Comparison of ENCODE assay signal across 9 cellular contexts in genomic region chr6:111761783-111762312, GRCh38.
A peak's percentile ranks its signal among the peaks of the same experiment; 100 is the strongest.
DNase-seq lines count a peak whose midpoint lies in the region; ATAC-seq and TF ChIP-seq lines count a peak whose summit lies in the region.
"Had no signal": no experiment of that assay in that cellular context is flagged by ENCODE, and none has a peak within 500 bp of the region (broad histone marks: within the 10 kb centered on the region; RNA-seq: fewer than 3 reads in every experiment).

No MANE protein-coding gene starts in this region.

- H3K36me3 Mint-ChIP-seq in chondrocyte (ENCODE audit: low read depth): no peaks in the 10 kb centered on the region

- H3K27ac Mint-ChIP-seq in chondrocyte (ENCODE audit: unreplicated experiment): peak overlapping the region; percentile 94

- no peak for TF ChIP-seq CTCF in chondrocyte (IDR thresholded peaks at IDR 0.05)

- H3K9me3 Mint-ChIP-seq in chondrocyte (ENCODE audit: low read depth): no peaks in the 10 kb centered on the region

- H3K4me1 Mint-ChIP-seq in chondrocyte (ENCODE audit: low read depth): peaks cover 99% of the 10 kb centered on the region

- peak; percentile 46 for ATAC-seq in GM21526 (IDR thresholded peaks at IDR 0.05; ENCODE audit: low FRiP score, unreplicated experiment)
- ATAC-seq in HG03521 (IDR thresholded peaks at IDR 0.05; ENCODE audit: unreplicated experiment): no peak

- no peaks in the 10 kb centered on the region for H3K27me3 Mint-ChIP-seq in chondrocyte (ENCODE audit: low read depth)

- DNase-seq in NOMO-1 treated with dmso at 0.1 percent for 144 hours (lab: John Stamatoyannopoulos, UW; ENCODE audit: unreplicated experiment): peak; percentile 37
- DNase-seq in chondrocyte (ENCODE audit: low spot score): no peak
- peak in 2 of 3 experiments; percentile 55 to 59 for DNase-seq in stimulated activated CD4-positive, alpha-beta T cell treated with anti-CD3 and anti-CD28 coated beads, TNF-alpha, amount 100 ng/mL, for 24 hours (ENCODE audit: low read depth in 3 of 3)
- DNase-seq in ACHN: no peak
- DNase-seq in NCI-H1105 (lab: John Stamatoyannopoulos, UW): no peak
- DNase-seq in dedifferentiated amniotic fluid mesenchymal stem cell (ENCODE audit: extremely low spot score): no peak
- DNase-seq: SHP77 treated with DMSO at 0.1 percent for 48 hours had no signal

- in situ Hi-C loops in ACHN (cut with HindIII; ENCODE audit: low pct_ligation_motif_present, low pct_unique_long_range_greater_than_20kb, low sequenced_read_pairs): no loop called here

- no peak overlapping the region for H3K4me3 Mint-ChIP-seq in chondrocyte (ENCODE audit: unreplicated experiment)

Comparison
In these comparisons a context has a peak if more than half of its experiments do, and no peak if none do; other contexts are left out.
1. DNase-seq: peak in NOMO-1 treated with dmso at 0.1 percent for 144 hours (single experiment) and stimulated activated CD4-positive, alpha-beta T cell treated with anti-CD3 and anti-CD28 coated beads, TNF-alpha, amount 100 ng/mL, for 24 hours (2 of 3); none in chondrocyte (single experiment), ACHN (single experiment), NCI-H1105 (single experiment) and dedifferentiated amniotic fluid mesenchymal stem cell (single experiment).